ENCODE assay signal across 1 cellular context in the genomic region with DNA sequence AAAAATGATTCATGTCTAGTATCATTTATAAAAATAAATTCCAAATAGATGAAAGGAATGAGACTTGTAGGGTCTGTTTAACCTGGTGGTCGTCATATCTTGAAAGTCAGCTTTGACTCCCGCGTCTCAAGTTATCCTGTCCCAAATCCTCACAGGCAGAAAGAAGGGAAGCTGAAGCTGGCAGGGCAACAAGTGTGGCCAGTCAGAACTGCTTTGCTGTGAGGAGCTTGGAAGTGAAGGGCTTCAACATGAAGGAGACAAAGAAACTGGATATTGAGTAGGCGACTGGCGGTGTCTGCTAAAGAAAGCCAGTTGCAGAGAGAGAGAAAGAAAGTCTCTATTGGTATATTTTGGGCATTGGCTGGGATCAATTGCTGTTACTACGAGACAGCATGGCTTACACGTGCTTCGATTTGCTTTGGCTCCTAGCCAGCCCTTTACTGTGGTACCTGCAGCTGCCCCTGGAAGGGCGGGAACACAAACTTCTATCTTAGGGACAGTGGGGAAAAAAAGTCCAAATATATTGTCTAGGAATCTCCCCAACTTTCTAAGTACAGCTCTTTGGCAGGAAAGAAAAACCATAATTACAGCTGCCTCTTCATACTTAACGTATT.
TF ChIP-seq lines count a peak whose summit lies in the region.

No MANE protein-coding gene starts in this region.

TF ChIP-seq in HepG2, 621 proteins besides CTCF, POLR2A, EP300 and RAD21:
- TF ChIP-seq, protein P1, sequence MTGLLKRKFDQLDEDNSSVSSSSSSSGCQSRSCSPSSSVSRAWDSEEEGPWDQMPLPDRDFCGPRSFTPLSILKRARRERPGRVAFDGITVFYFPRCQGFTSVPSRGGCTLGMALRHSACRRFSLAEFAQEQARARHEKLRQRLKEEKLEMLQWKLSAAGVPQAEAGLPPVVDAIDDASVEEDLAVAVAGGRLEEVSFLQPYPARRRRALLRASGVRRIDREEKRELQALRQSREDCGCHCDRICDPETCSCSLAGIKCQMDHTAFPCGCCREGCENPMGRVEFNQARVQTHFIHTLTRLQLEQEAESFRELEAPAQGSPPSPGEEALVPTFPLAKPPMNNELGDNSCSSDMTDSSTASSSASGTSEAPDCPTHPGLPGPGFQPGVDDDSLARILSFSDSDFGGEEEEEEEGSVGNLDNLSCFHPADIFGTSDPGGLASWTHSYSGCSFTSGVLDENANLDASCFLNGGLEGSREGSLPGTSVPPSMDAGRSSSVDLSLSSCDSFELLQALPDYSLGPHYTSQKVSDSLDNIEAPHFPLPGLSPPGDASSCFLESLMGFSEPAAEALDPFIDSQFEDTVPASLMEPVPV (CRISPR knock-in tag; IDR thresholded peaks at IDR 0.05): no peak
- TF ChIP-seq SP4 (CRISPR knock-in tag; IDR thresholded peaks at IDR 0.05): no peak
- TF ChIP-seq ZNF883 (CRISPR knock-in tag; IDR thresholded peaks at IDR 0.05; ENCODE audit: not compliant biosample characterization): no peak
